ENCODE assay signal across 21 cellular contexts in genomic region chr11:72817966-72818365, GRCh38. TPM values are rescaled to one million over a fixed set of nuclear protein-coding genes. Genes with fewer than 3 reads are reported as not detected.
DNase-seq lines count a peak whose midpoint lies in the region; ATAC-seq lines count a peak whose summit lies in the region.
"Had no signal": no experiment of that assay in that cellular context is flagged by ENCODE, and none has a peak within 500 bp of the region (broad histone marks: within the 10 kb centered on the region; RNA-seq: fewer than 3 reads in every experiment).

No MANE protein-coding gene starts in this region.

- DNase-seq in activated CD4-positive, alpha-beta T cell treated with anti-CD3 and anti-CD28 coated beads, Interleukin-2, amount 10 ng/mL, durations not matched to agents 7 days and 5 days: no peak
- DNase-seq in activated CD4-positive, alpha-beta T cell treated with anti-CD3 and anti-CD28 coated beads for 4 hours: no peak
- no peak for DNase-seq in central memory CD8-positive, alpha-beta T cell (ENCODE audit: low spot score in 2 of 2)
- DNase-seq in hypothalamus (lab: John Stamatoyannopoulos, UW) (no peak), NCI-H2029 (lab: John Stamatoyannopoulos, UW) (no peak)
- DNase-seq in effector memory CD4-positive, alpha-beta T cell: no peak
- DNase-seq: activated CD4-positive, alpha-beta T cell treated with anti-CD3 and anti-CD28 coated beads for 36 hours; activated gamma-delta T cell treated with Interleukin-2 at 50 U/mL for 16 hours; anterior cingulate cortex; cortex of kidney; EL; NCI-H1092; NCI-H187 treated with DMSO at 0.1 percent for 48 hours; NCI-H526; Peyer's patch; stimulated activated CD4-positive, alpha-beta T cell treated with anti-CD3 and anti-CD28 coated beads, Interleukin-15, amount 100 ng/mL, for 24 hours; transverse colon had no signal

- POLR2A ChIA-PET in activated CD4-positive, alpha-beta T cell treated with anti-CD3 and anti-CD28 coated beads, Interleukin-2, amount 10 ng/mL, durations not matched to agents 7 days and 5 days (lab: Charles Lee): no interaction called here

- H3K27me3 Mint-ChIP-seq in activated CD4-positive, alpha-beta T cell treated with anti-CD3 and anti-CD28 coated beads, Interleukin-2, amount 10 ng/mL, durations not matched to agents 7 days and 5 days: no peaks in the 10 kb centered on the region
- no peaks in the 10 kb centered on the region for H3K27me3 Mint-ChIP-seq in IgD-negative memory B cell
- H3K27me3 Mint-ChIP-seq in central memory CD8-positive, alpha-beta T cell: no peaks in the 10 kb centered on the region
- H3K27me3 Mint-ChIP-seq in stimulated activated memory B cell treated with anti-CD40 and anti-IgM and Interleukin-4, amounts not matched to agents 10 μg/mL and 1 μg/mL and 100 μg/mL, for 72 hours: no peaks in the 10 kb centered on the region
- H3K27me3 Mint-ChIP-seq: activated CD4-positive, alpha-beta T cell treated with anti-CD3 and anti-CD28 coated beads for 36 hours had no signal

- H3K27ac ChIP-seq in effector memory CD4-positive, alpha-beta T cell (ENCODE audit: insufficient read depth, low read length, poor library complexity, severe bottlenecking): no peak overlapping the region
- H3K27ac ChIP-seq: neural progenitor cell, Peyer's patch, transverse colon had no signal

- H3K36me3 Mint-ChIP-seq in activated CD4-positive, alpha-beta T cell treated with anti-CD3 and anti-CD28 coated beads, Interleukin-2, amount 10 ng/mL, durations not matched to agents 7 days and 5 days (ENCODE audit: low read depth): peaks cover 46% of the 10 kb centered on the region
- peaks cover 1% of the 10 kb centered on the region for H3K36me3 Mint-ChIP-seq in IgD-negative memory B cell
- peaks cover 54% of the 10 kb centered on the region for H3K36me3 Mint-ChIP-seq in central memory CD8-positive, alpha-beta T cell (ENCODE audit: insufficient read depth)
- peaks cover 43% of the 10 kb centered on the region for H3K36me3 Mint-ChIP-seq in stimulated activated memory B cell treated with anti-CD40 and anti-IgM and Interleukin-4, amounts not matched to agents 10 μg/mL and 1 μg/mL and 100 μg/mL, for 72 hours

- H3K9me3 ChIP-seq in effector memory CD4-positive, alpha-beta T cell (ENCODE audit: control insufficient read depth, low read length): no peaks in the 10 kb centered on the region
- H3K9me3 ChIP-seq: HAP-1, Peyer's patch, transverse colon had no signal

- no peak for ATAC-seq in central memory CD8-positive, alpha-beta T cell (replicated peaks; ENCODE audit: extremely low read depth, poor library complexity, severe bottlenecking)
- ATAC-seq in stimulated activated memory B cell treated with anti-CD40 and anti-IgM and Interleukin-4, amounts not matched to agents 10 μg/mL and 1 μg/mL and 100 μg/mL, for 72 hours: no peak
- ATAC-seq: activated CD4-positive, alpha-beta T cell treated with anti-CD3 and anti-CD28 coated beads for 36 hours had no signal

- no peaks in the 10 kb centered on the region for H3K27me3 ChIP-seq in effector memory CD4-positive, alpha-beta T cell (replicated peaks; ENCODE audit: control insufficient read depth, insufficient read depth, low read length, poor library complexity, severe bottlenecking)
- H3K27me3 ChIP-seq: Peyer's patch, transverse colon had no signal

- H3K4me3 Mint-ChIP-seq in activated CD4-positive, alpha-beta T cell treated with anti-CD3 and anti-CD28 coated beads, Interleukin-2, amount 10 ng/mL, durations not matched to agents 7 days and 5 days: peak overlapping the region; percentile 1
- H3K4me3 Mint-ChIP-seq in IgD-negative memory B cell: peak overlapping the region; percentile 44 to 85 (median 66)
- H3K4me3 Mint-ChIP-seq in central memory CD8-positive, alpha-beta T cell: peak overlapping the region; percentile 33
- no peak overlapping the region for H3K4me3 Mint-ChIP-seq in stimulated activated memory B cell treated with anti-CD40 and anti-IgM and Interleukin-4, amounts not matched to agents 10 μg/mL and 1 μg/mL and 100 μg/mL, for 72 hours
- H3K4me3 Mint-ChIP-seq: activated CD4-positive, alpha-beta T cell treated with anti-CD3 and anti-CD28 coated beads for 36 hours had no signal

- H3K4me3 ChIP-seq in effector memory CD4-positive, alpha-beta T cell (ENCODE audit: insufficient read depth, low read depth, low read length, poor library complexity, severe bottlenecking): no peak overlapping the region
- H3K4me3 ChIP-seq: HAP-1, neural progenitor cell, Peyer's patch, transverse colon had no signal

- peaks cover 40% of the 10 kb centered on the region for H3K36me3 ChIP-seq in effector memory CD4-positive, alpha-beta T cell (ENCODE audit: control insufficient read depth, insufficient read depth, low read length)
- H3K36me3 ChIP-seq: HAP-1, neural progenitor cell, transverse colon had no signal

- peaks cover 26% of the 10 kb centered on the region for H3K4me1 ChIP-seq in effector memory CD4-positive, alpha-beta T cell (ENCODE audit: control insufficient read depth, insufficient read depth, low read length, poor library complexity, severe bottlenecking)

- peaks cover 29% of the 10 kb centered on the region for H3K4me1 Mint-ChIP-seq in activated CD4-positive, alpha-beta T cell treated with anti-CD3 and anti-CD28 coated beads, Interleukin-2, amount 10 ng/mL, durations not matched to agents 7 days and 5 days
- H3K4me1 Mint-ChIP-seq in IgD-negative memory B cell: peaks cover 26 to 31% (median 28%) of the 10 kb centered on the region in 3 donors
- H3K4me1 Mint-ChIP-seq in central memory CD8-positive, alpha-beta T cell: peaks cover 49% of the 10 kb centered on the region
- H3K4me1 Mint-ChIP-seq in stimulated activated memory B cell treated with anti-CD40 and anti-IgM and Interleukin-4, amounts not matched to agents 10 μg/mL and 1 μg/mL and 100 μg/mL, for 72 hours: peaks cover 69% of the 10 kb centered on the region

- no peaks in the 10 kb centered on the region for H3K9me3 Mint-ChIP-seq in activated CD4-positive, alpha-beta T cell treated with anti-CD3 and anti-CD28 coated beads, Interleukin-2, amount 10 ng/mL, durations not matched to agents 7 days and 5 days
- H3K9me3 Mint-ChIP-seq in IgD-negative memory B cell: no peaks in the 10 kb centered on the region
- H3K9me3 Mint-ChIP-seq in central memory CD8-positive, alpha-beta T cell: no peaks in the 10 kb centered on the region
- H3K9me3 Mint-ChIP-seq in stimulated activated memory B cell treated with anti-CD40 and anti-IgM and Interleukin-4, amounts not matched to agents 10 μg/mL and 1 μg/mL and 100 μg/mL, for 72 hours: no peaks in the 10 kb centered on the region
- H3K9me3 Mint-ChIP-seq: neural progenitor cell had no signal

- CTCF ChIA-PET in activated CD4-positive, alpha-beta T cell treated with anti-CD3 and anti-CD28 coated beads, Interleukin-2, amount 10 ng/mL, durations not matched to agents 7 days and 5 days (lab: Charles Lee): interaction anchor here (0.6 to 1.6 kb wide), 3 partner anchors 10 to 93 kb away, joined by 3 to 5 read pairs (median 3); no protein-coding TSS in a partner anchor

- H3K27ac Mint-ChIP-seq in activated CD4-positive, alpha-beta T cell treated with anti-CD3 and anti-CD28 coated beads, Interleukin-2, amount 10 ng/mL, durations not matched to agents 7 days and 5 days: no peak overlapping the region
- H3K27ac Mint-ChIP-seq in IgD-negative memory B cell: peak overlapping the region in 2 of 3 donors; percentile 88 to 90
- H3K27ac Mint-ChIP-seq in central memory CD8-positive, alpha-beta T cell (ENCODE audit: low read depth): peak overlapping the region; percentile 79
- H3K27ac Mint-ChIP-seq in stimulated activated memory B cell treated with anti-CD40 and anti-IgM and Interleukin-4, amounts not matched to agents 10 μg/mL and 1 μg/mL and 100 μg/mL, for 72 hours: peak overlapping the region; percentile 6
- H3K27ac Mint-ChIP-seq: activated CD4-positive, alpha-beta T cell treated with anti-CD3 and anti-CD28 coated beads for 36 hours; neural progenitor cell had no signal

RNA-seq across cellular contexts. Expression of gene ATG16L2, which starts 3.8 kb away (rescaled TPM):
- total RNA-seq in activated CD4-positive, alpha-beta T cell treated with anti-CD3 and anti-CD28 coated beads, Interleukin-2, amount 10 ng/mL, durations not matched to agents 7 days and 5 days: 100 to 1,000 TPM; 108 to 113 TPM
- polyA plus RNA-seq in IgD-negative memory B cell: 32.1 TPM

RNA-seq across cellular contexts. Expression of gene STARD10, which starts 24.1 kb away (rescaled TPM):
- 1 to 10 TPM; 4.5 to 6.4 TPM for total RNA-seq in activated CD4-positive, alpha-beta T cell treated with anti-CD3 and anti-CD28 coated beads, Interleukin-2, amount 10 ng/mL, durations not matched to agents 7 days and 5 days
- 33.4 TPM for polyA plus RNA-seq in IgD-negative memory B cell
